Comparison of ENCODE assay signal across 1 cellular context in genomic region chr13:25137624-25137892, GRCh38.
TF ChIP-seq lines count a peak whose summit lies in the region.

No MANE protein-coding gene starts in this region.

TF ChIP-seq in H1, 55 proteins besides CTCF, POLR2A, EP300 and RAD21:
- TF ChIP-seq RNF2 (IDR thresholded peaks at IDR 0.05; ENCODE audit: borderline replicate concordance, low read depth, low read length, missing control alignments, poor library complexity, severe bottlenecking) = no peak
- TF ChIP-seq TEAD4 (IDR thresholded peaks at IDR 0.05; ENCODE audit: low read depth, low read length) = no peak
